32 cellular contexts compared by ENCODE assay signal in the genomic region with DNA sequence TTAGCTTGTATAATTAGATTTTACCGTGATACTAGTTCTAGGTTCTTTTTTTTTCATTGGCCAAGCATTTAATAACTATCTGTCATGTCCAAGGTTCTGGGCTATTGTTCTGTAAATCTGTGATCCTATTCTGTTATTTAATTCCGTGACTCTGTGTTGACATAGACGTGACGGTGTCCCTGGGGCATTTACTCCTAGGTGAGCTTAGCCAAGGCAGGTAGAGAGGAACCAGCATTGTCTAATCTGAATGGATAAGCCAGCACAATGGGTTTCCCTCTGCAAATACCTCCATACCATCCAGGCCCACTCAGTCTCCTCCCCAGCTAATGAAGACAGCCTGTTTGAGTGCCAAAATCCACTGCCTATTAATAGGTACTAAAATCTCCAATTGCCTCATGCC. TPM values are rescaled to one million over a fixed set of nuclear protein-coding genes. Genes with fewer than 3 reads are reported as not detected.
"Had no signal": no experiment of that assay in that cellular context is flagged by ENCODE, and none has a peak within 500 bp of the region (broad histone marks: within the 10 kb centered on the region; RNA-seq: fewer than 3 reads in every experiment).

No MANE protein-coding gene starts in this region.

- H3K4me3 Mint-ChIP-seq: activated naive CD8-positive, alpha-beta T cell; nephron progenitor cell had no signal

- H3K4me1 ChIP-seq: adrenal gland, ascending aorta, right lobe of liver, testis, uterus had no signal

- H3K27ac ChIP-seq: adrenal gland, ascending aorta, gastroesophageal sphincter, hepatocyte, left ventricle myocardium inferior, neutrophil, right lobe of liver, testis, uterus had no signal

- H3K36me3 ChIP-seq: adrenal gland, ascending aorta, left ventricle myocardium inferior, neutrophil, right lobe of liver, uterus had no signal

- ATAC-seq: gastroesophageal sphincter; right lobe of liver; stimulated activated naive CD8-positive, alpha-beta T cell treated with anti-CD3 and anti-CD28 coated beads, Interleukin-15, Interleukin-2, amounts not matched to agents 100 U/mL and 50 U/mL, for 24 hours had no signal

- H3K27ac Mint-ChIP-seq: activated naive CD8-positive, alpha-beta T cell; nephron progenitor cell had no signal

- H3K9me3 ChIP-seq: adrenal gland, ascending aorta, gastroesophageal sphincter, left ventricle myocardium inferior, neutrophil, right lobe of liver, testis, uterus had no signal

- H3K9me3 Mint-ChIP-seq: brain, naive B cell, nephron progenitor cell had no signal

- H3K36me3 Mint-ChIP-seq: activated naive CD8-positive, alpha-beta T cell; brain; naive B cell had no signal

- DNase-seq: activated CD4-positive, alpha-beta T cell treated with anti-CD3 and anti-CD28 coated beads for 4 hours; activated CD4-positive, alpha-beta T cell treated with anti-CD3 and anti-CD28 coated beads, Interleukin-2, amount 50 U/mL, for 4 hours; activated effector memory CD4-positive, alpha-beta T cell treated with Interleukin-2 at 50 U/mL for 16 hours; activated naive CD4-positive, alpha-beta T cell treated with Interleukin-2 at 50 U/mL for 16 hours; activated T-cell treated with anti-CD3 and anti-CD28 coated beads for 4 hours; adrenal gland; erythroblast; islet precursor cell; left ventricle myocardium inferior; naive B cell; nephron progenitor cell; right lobe of liver; stimulated activated CD4-positive, alpha-beta T cell treated with anti-CD3 and anti-CD28 coated beads, Interleukin-12 subunit alpha, Interleukin-12 subunit beta, amount 100 ng/mL, for 4 hours; stimulated activated CD4-positive, alpha-beta T cell treated with anti-CD3 and anti-CD28 coated beads, Interleukin-4, amount 100 ng/mL, for 1 hour; stimulated activated naive CD8-positive, alpha-beta T cell treated with anti-CD3 and anti-CD28 coated beads, Interleukin-15, Interleukin-2, amounts not matched to agents 100 U/mL and 50 U/mL, for 24 hours; testis; trophoblast cell; uterus had no signal

- H3K27me3 ChIP-seq: adrenal gland, ascending aorta, gastroesophageal sphincter, hepatocyte, right lobe of liver, testis, uterus had no signal

- H3K27me3 Mint-ChIP-seq: activated naive CD8-positive, alpha-beta T cell had no signal

- H3K4me3 ChIP-seq: adrenal gland, ascending aorta, gastroesophageal sphincter, hepatocyte, left ventricle myocardium inferior, lung, right lobe of liver, testis, uterus had no signal

- FAIRE-seq: endometrium had no signal

RNA-seq across cellular contexts. Expression of gene CDSN, which starts 8.9 kb away (rescaled TPM):
- total RNA-seq: adrenal gland, ascending aorta, fibroblast of lung, fibroblast of villous mesenchyme, gastroesophageal sphincter, hepatocyte, left ventricle myocardium inferior, osteocyte, posterior vena cava, right lobe of liver, skeletal muscle tissue had no signal
- polyA plus RNA-seq: fibroblast of lung, hepatocyte had no signal

RNA-seq across cellular contexts. Expression of gene PSORS1C2, which starts 9.7 kb away (rescaled TPM):
- total RNA-seq: adrenal gland, fibroblast of lung, fibroblast of villous mesenchyme, gastroesophageal sphincter, hepatocyte, left ventricle myocardium inferior, lung, osteocyte, posterior vena cava, renal cortical epithelial cell, right lobe of liver, skeletal muscle tissue, testis, uterus had no signal
- polyA plus RNA-seq: adrenal gland, fibroblast of lung, hepatocyte, lung had no signal

RNA-seq across cellular contexts. Expression of gene PSORS1C1, which starts 14.5 kb away (rescaled TPM):
- total RNA-seq: ascending aorta had no signal

RNA-seq across cellular contexts. Expression of gene C6orf15, which starts 16.8 kb away (rescaled TPM):
- total RNA-seq: adrenal gland, ascending aorta, fibroblast of lung, fibroblast of villous mesenchyme, gastroesophageal sphincter, hepatocyte, left ventricle myocardium inferior, lung, osteocyte, posterior vena cava, renal cortical epithelial cell, right lobe of liver, skeletal muscle tissue, testis had no signal
- polyA plus RNA-seq: adrenal gland, fibroblast of lung, hepatocyte, lung had no signal
